ENCODE assay signal across 26 cellular contexts in genomic region chr5:110108520-110108919, GRCh38.
"Had no signal": no experiment of that assay in that cellular context is flagged by ENCODE, and none has a peak within 500 bp of the region (broad histone marks: within the 10 kb centered on the region; RNA-seq: fewer than 3 reads in every experiment).

No MANE protein-coding gene starts in this region.

- ATAC-seq: K562 had no signal

- H3K9ac ChIP-seq: KMS-11 had no signal

- H3K4me1 ChIP-seq: SJSA1 had no signal

- H3K9me3 ChIP-seq: SJSA1 had no signal

- DNase-seq: MV-4-11, NCI-H1048, NCI-H1105, NCI-H1417, NCI-H1436 treated with DMSO at 0.1 percent for 48 hours, NCI-H1694, NCI-H187 treated with DMSO at 0.1 percent for 48 hours, NCI-H2029 treated with DMSO at 0.1 percent for 48 hours, NCI-H2171, NCI-H226, NCI-H446, NCI-H510A, NCI-H524 treated with DMSO at 0.1 percent for 48 hours, NCI-H69, NCI-H774, Right ventricle myocardium superior, RPMI8226, SIG-M5 had no signal

- H3K27me3 Mint-ChIP-seq: IgD-negative memory B cell had no signal

- H3K4me2 ChIP-seq: KMS-11 had no signal

- H3K4me3 Mint-ChIP-seq: IgD-negative memory B cell had no signal

- H3K36me3 Mint-ChIP-seq: IgD-negative memory B cell had no signal

- FAIRE-seq: HTR-8/SVneo, K562, RCC 7860 had no signal

- H3K27me3 ChIP-seq: SJSA1 had no signal

- H3K27ac ChIP-seq: HL-60, KMS-11, SJSA1, SK-N-MC had no signal

- H3K4me1 Mint-ChIP-seq: IgD-negative memory B cell had no signal

- H3K4me3 ChIP-seq: K562, SJSA1, SK-N-MC had no signal

- H3K9me3 Mint-ChIP-seq: IgD-negative memory B cell had no signal

- H3K36me3 ChIP-seq: SJSA1 had no signal

- H3K27ac Mint-ChIP-seq: IgD-negative memory B cell had no signal
